ENCODE assay signal across 8 cellular contexts in genomic region chr16:89917773-89918452, GRCh38. TPM values are rescaled to one million over a fixed set of nuclear protein-coding genes. Genes with fewer than 3 reads are reported as not detected.
A peak's percentile ranks its signal among the peaks of the same experiment; 100 is the strongest.
DNase-seq lines count a peak whose midpoint lies in the region; ATAC-seq and TF ChIP-seq lines count a peak whose summit lies in the region.

No MANE protein-coding gene starts in this region.

- H3K4me3 Mint-ChIP-seq in activated B cell treated with CpG ODN at 0.5 μM for 24 hours: peak overlapping the region; percentile 66

- CTCF ChIA-PET in activated B cell treated with CpG ODN at 0.5 μM for 24 hours (lab: Charles Lee): interaction anchor here (0.9 to 1.8 kb wide), 3 partner anchors 8 to 212 kb away, joined by 3 to 6 read pairs (median 3); no protein-coding TSS in a partner anchor

- H3K9me3 Mint-ChIP-seq in activated B cell treated with CpG ODN at 0.5 μM for 24 hours: no peaks in the 10 kb centered on the region

- peaks cover 28% of the 10 kb centered on the region for H3K4me1 Mint-ChIP-seq in activated B cell treated with CpG ODN at 0.5 μM for 24 hours

- intact Hi-C loops in activated B cell treated with CpG ODN at 0.5 μM for 24 hours (cut with micrococcal nuclease): loop anchor here (1.0 to 2.0 kb wide), 2 partner anchors 30 to 101 kb away; partner anchors contain the start of genes DBNDD1 and DEF8

- peaks cover 17% of the 10 kb centered on the region for H3K27me3 Mint-ChIP-seq in activated B cell treated with CpG ODN at 0.5 μM for 24 hours

- H3K27ac ChIP-seq in caudate nucleus (ENCODE audit: low read depth, low read length): no peak overlapping the region

- H3K36me3 Mint-ChIP-seq in activated B cell treated with CpG ODN at 0.5 μM for 24 hours (ENCODE audit: low read depth): no peaks in the 10 kb centered on the region

- POLR2A ChIA-PET in activated B cell treated with CpG ODN at 0.5 μM for 24 hours (lab: Charles Lee): interaction anchor here (0.6 to 1.3 kb wide), 5 partner anchors 11 to 64 kb away, joined by 3 to 6 read pairs (median 3); partner anchors contain the start of gene DEF8

- ATAC-seq in HG02798 (IDR thresholded peaks at IDR 0.05; ENCODE audit: poor library complexity, unreplicated experiment) (peak; percentile 84), activated B cell treated with CpG ODN at 0.5 μM for 24 hours (ENCODE audit: low read depth) (peak; percentile 80), GM19452 (IDR thresholded peaks at IDR 0.05; ENCODE audit: unreplicated experiment) (no peak)

- H3K27ac Mint-ChIP-seq in activated B cell treated with CpG ODN at 0.5 μM for 24 hours: no peak overlapping the region

- no peak for TF ChIP-seq CTCF in activated B cell treated with CpG ODN at 0.5 μM for 24 hours (IDR thresholded peaks at IDR 0.05)

- TF ChIP-seq POLR2A in GM15510 (IDR thresholded peaks at IDR 0.05; ENCODE audit: borderline replicate concordance, extremely low read depth, insufficient read length): peak; percentile 55

- DNase-seq in NCI-H1930 (lab: John Stamatoyannopoulos, UW): peak; percentile 15 to 37
- DNase-seq in activated B cell treated with CpG ODN at 0.5 μM for 24 hours: peak; percentile 61
- DNase-seq in caudate nucleus (lab: John Stamatoyannopoulos, UW): peak in 46 of 61 donors; percentile 9 to 96 (median 46)
- DNase-seq in kidney glomerular epithelial cell (lab: John Stamatoyannopoulos, UW): peak; percentile 71
- DNase-seq in stimulated activated CD4-positive, alpha-beta T cell treated with anti-CD3 and anti-CD28 coated beads, Interleukin-4, amount 100 ng/mL, for 24 hours: peak; percentile 77

RNA-seq across cellular contexts. Expression of gene MC1R, which starts 0.7 kb away (rescaled TPM):
- total RNA-seq in activated B cell treated with CpG ODN at 0.5 μM for 24 hours: 4.8 and 6.8 TPM in 2 replicates

RNA-seq across cellular contexts. Expression of gene TUBB3, which starts 5.2 kb away (rescaled TPM):
- total RNA-seq in activated B cell treated with CpG ODN at 0.5 μM for 24 hours: 0.33 and 0.42 TPM in 2 replicates

RNA-seq across cellular contexts. Expression of gene DEF8, which starts 30.6 kb away (rescaled TPM):
- 45.2 and 51.5 TPM in 2 replicates for total RNA-seq in activated B cell treated with CpG ODN at 0.5 μM for 24 hours

RNA-seq across cellular contexts. Expression of gene TCF25, which starts 44.5 kb away (rescaled TPM):
- 256 and 273 TPM in 2 replicates for total RNA-seq in activated B cell treated with CpG ODN at 0.5 μM for 24 hours

Comparison
In these comparisons a context has a peak if more than half of its experiments do, and no peak if none do; other contexts are left out.
1. DNase-seq: peak in every context shown above with its lines; median percentile 77 in stimulated activated CD4-positive, alpha-beta T cell treated with anti-CD3 and anti-CD28 coated beads, Interleukin-4, amount 100 ng/mL, for 24 hours; 71 in kidney glomerular epithelial cell; 61 in activated B cell treated with CpG ODN at 0.5 μM for 24 hours; 46 in caudate nucleus; 26 in NCI-H1930.